Comparison of ENCODE assay signal across 16 cellular contexts in genomic region chr4:99845708-99846469, GRCh38. TPM values are rescaled to one million over a fixed set of nuclear protein-coding genes. Genes with fewer than 3 reads are reported as not detected.
DNase-seq lines count a peak whose midpoint lies in the region; ATAC-seq and TF ChIP-seq lines count a peak whose summit lies in the region.
"Had no signal": no experiment of that assay in that cellular context is flagged by ENCODE, and none has a peak within 500 bp of the region (broad histone marks: within the 10 kb centered on the region; RNA-seq: fewer than 3 reads in every experiment).

No MANE protein-coding gene starts in this region.

- no peaks in the 10 kb centered on the region for H3K9me3 Mint-ChIP-seq in activated T-cell treated with anti-CD3 and anti-CD28 coated beads, Interleukin-2, amount 50 U/mL, for 72 hours
- no peaks in the 10 kb centered on the region for H3K9me3 Mint-ChIP-seq in activated B cell treated with CpG ODN at 0.5 μM for 24 hours
- no peaks in the 10 kb centered on the region for H3K9me3 Mint-ChIP-seq in stimulated activated effector memory CD8-positive, alpha-beta T cell treated with anti-CD3 and anti-CD28 coated beads, Interleukin-12 subunit alpha, Interleukin-12 subunit beta, amount 100 ng/mL, for 72 hours

- H3K4me1 Mint-ChIP-seq in activated T-cell treated with anti-CD3 and anti-CD28 coated beads, Interleukin-2, amount 50 U/mL, for 72 hours (ENCODE audit: low read depth): peaks cover 76% of the 10 kb centered on the region
- H3K4me1 Mint-ChIP-seq in activated B cell treated with CpG ODN at 0.5 μM for 24 hours: peaks cover 73% of the 10 kb centered on the region
- H3K4me1 Mint-ChIP-seq in stimulated activated effector memory CD8-positive, alpha-beta T cell treated with anti-CD3 and anti-CD28 coated beads, Interleukin-12 subunit alpha, Interleukin-12 subunit beta, amount 100 ng/mL, for 72 hours: peaks cover 43% of the 10 kb centered on the region

- H3K4me3 ChIP-seq in tibial nerve: no peak overlapping the region
- H3K4me3 ChIP-seq: breast epithelium, HAP-1, SK-N-MC, tibial artery had no signal

- peak overlapping the region; percentile 30 to 81 for H3K4me3 Mint-ChIP-seq in activated T-cell treated with anti-CD3 and anti-CD28 coated beads, Interleukin-2, amount 50 U/mL, for 72 hours
- no peak overlapping the region for H3K4me3 Mint-ChIP-seq in activated B cell treated with CpG ODN at 0.5 μM for 24 hours
- no peak overlapping the region for H3K4me3 Mint-ChIP-seq in stimulated activated effector memory CD8-positive, alpha-beta T cell treated with anti-CD3 and anti-CD28 coated beads, Interleukin-12 subunit alpha, Interleukin-12 subunit beta, amount 100 ng/mL, for 72 hours

- intact Hi-C loops in activated B cell treated with CpG ODN at 0.5 μM for 24 hours (cut with micrococcal nuclease): loop anchor here (2.0 kb wide), 2 partner anchors 15 kb away; no protein-coding TSS in a partner anchor
- intact Hi-C loops in Right ventricle myocardium superior (cut with DNase I): no loop called here

- H3K36me3 Mint-ChIP-seq in activated T-cell treated with anti-CD3 and anti-CD28 coated beads, Interleukin-2, amount 50 U/mL, for 72 hours (ENCODE audit: insufficient read depth in 2 of 2): peaks cover 9 to 20% of the 10 kb centered on the region in 2 donors
- peaks cover 73% of the 10 kb centered on the region for H3K36me3 Mint-ChIP-seq in activated B cell treated with CpG ODN at 0.5 μM for 24 hours (ENCODE audit: low read depth)
- peaks cover 16% of the 10 kb centered on the region for H3K36me3 Mint-ChIP-seq in stimulated activated effector memory CD8-positive, alpha-beta T cell treated with anti-CD3 and anti-CD28 coated beads, Interleukin-12 subunit alpha, Interleukin-12 subunit beta, amount 100 ng/mL, for 72 hours

- H3K36me3 ChIP-seq in tibial nerve: no peaks in the 10 kb centered on the region
- H3K36me3 ChIP-seq: breast epithelium, HAP-1, tibial artery had no signal

- H3K9me3 ChIP-seq in tibial nerve: no peaks in the 10 kb centered on the region
- H3K9me3 ChIP-seq: breast epithelium, HAP-1, tibial artery had no signal

- POLR2A ChIA-PET in activated B cell treated with CpG ODN at 0.5 μM for 24 hours (lab: Charles Lee): interaction anchor here (1.7 to 4.5 kb wide), 5 partner anchors 14 to 104 kb away, joined by 3 to 75 read pairs (median 6); partner anchors contain the start of genes DAPP1 and H2AZ1

- TF ChIP-seq CTCF in activated B cell treated with CpG ODN at 0.5 μM for 24 hours (IDR thresholded peaks at IDR 0.05): no peak
- no peak for TF ChIP-seq CTCF in tibial nerve (IDR thresholded peaks at IDR 0.05)

- H3K27me3 Mint-ChIP-seq in activated T-cell treated with anti-CD3 and anti-CD28 coated beads, Interleukin-2, amount 50 U/mL, for 72 hours (ENCODE audit: low read depth): no peaks in the 10 kb centered on the region
- no peaks in the 10 kb centered on the region for H3K27me3 Mint-ChIP-seq in activated B cell treated with CpG ODN at 0.5 μM for 24 hours

- no peak for TF ChIP-seq POLR2A in tibial nerve (IDR thresholded peaks at IDR 0.05)

- peak; percentile 12 to 22 for ATAC-seq in activated T-cell treated with anti-CD3 and anti-CD28 coated beads, Interleukin-2, amount 50 U/mL, for 72 hours (replicated peaks in 1 of 2)
- ATAC-seq in HG03159 (IDR thresholded peaks at IDR 0.05; ENCODE audit: unreplicated experiment) (peak; percentile 19), activated B cell treated with CpG ODN at 0.5 μM for 24 hours (ENCODE audit: low read depth) (no peak), Right ventricle myocardium superior (ENCODE audit: poor library complexity) (no peak)
- peak; percentile 4 for ATAC-seq in stimulated activated effector memory CD8-positive, alpha-beta T cell treated with anti-CD3 and anti-CD28 coated beads, Interleukin-12 subunit alpha, Interleukin-12 subunit beta, amount 100 ng/mL, for 72 hours

- peak in 1 of 2 donors; percentile 33 for DNase-seq in activated T-cell treated with anti-CD3 and anti-CD28 coated beads, Interleukin-2, amount 50 U/mL, for 72 hours
- DNase-seq in activated T-cell treated with anti-CD3 and anti-CD28 coated beads for 4 hours (no peak), activated B cell treated with CpG ODN at 0.5 μM for 24 hours (no peak), SHP77 (lab: John Stamatoyannopoulos, UW) (no peak), Right ventricle myocardium superior (no peak), tibial nerve (ENCODE audit: low spot score in 2 of 2) (no peak)
- no peak for DNase-seq in stimulated activated effector memory CD8-positive, alpha-beta T cell treated with anti-CD3 and anti-CD28 coated beads, Interleukin-12 subunit alpha, Interleukin-12 subunit beta, amount 100 ng/mL, for 72 hours (ENCODE audit: low spot score in 2 of 2)
- DNase-seq: mesenchymal stem cell, tibial artery had no signal

- 82 to 84% methylated on average over 2 of the region's 2 CpGs for whole genome bisulfite sequencing in tibial nerve, 2 donors

- H3K27ac ChIP-seq in tibial nerve: no peak overlapping the region
- H3K27ac ChIP-seq: breast epithelium, SK-N-MC, tibial artery had no signal

- no peaks in the 10 kb centered on the region for H3K27me3 ChIP-seq in tibial nerve
- H3K27me3 ChIP-seq: breast epithelium, tibial artery had no signal

- H3K27ac Mint-ChIP-seq in activated T-cell treated with anti-CD3 and anti-CD28 coated beads, Interleukin-2, amount 50 U/mL, for 72 hours: peak overlapping the region; percentile 98
- peak overlapping the region; percentile 70 for H3K27ac Mint-ChIP-seq in activated B cell treated with CpG ODN at 0.5 μM for 24 hours
- H3K27ac Mint-ChIP-seq in stimulated activated effector memory CD8-positive, alpha-beta T cell treated with anti-CD3 and anti-CD28 coated beads, Interleukin-12 subunit alpha, Interleukin-12 subunit beta, amount 100 ng/mL, for 72 hours: no peak overlapping the region

- TF ChIP-seq EP300 in tibial nerve (IDR thresholded peaks at IDR 0.05): no peak

- CTCF ChIA-PET in activated B cell treated with CpG ODN at 0.5 μM for 24 hours (lab: Charles Lee): interaction anchor here (1.1 to 1.2 kb wide), 3 partner anchors 34 to 38 kb away, joined by 3 to 4 read pairs (median 4); no protein-coding TSS in a partner anchor

- no peaks in the 10 kb centered on the region for H3K4me1 ChIP-seq in tibial nerve
- H3K4me1 ChIP-seq: breast epithelium, HAP-1 had no signal

RNA-seq across cellular contexts. Expression of gene DAPP1, which starts 29.3 kb away (rescaled TPM):
- 10 to 100 TPM; 40.7 to 48.1 TPM for total RNA-seq in activated T-cell treated with anti-CD3 and anti-CD28 coated beads, Interleukin-2, amount 50 U/mL, for 72 hours
- total RNA-seq in activated B cell treated with CpG ODN at 0.5 μM for 24 hours: 137 and 144 TPM in 2 replicates
- 0.51 TPM for total RNA-seq in Right ventricle myocardium superior
- total RNA-seq in tibial nerve: 1 to 10 TPM in 3 of 4 donors, under 1 TPM in 1; 0.42 to 4.2 (median 1.2) TPM
- total RNA-seq: G401, NCI-H460, pulmonary artery endothelial cell had no signal

RNA-seq across cellular contexts. Expression of gene LAMTOR3, which starts 48.3 kb away (rescaled TPM):
- 10 to 100 TPM; 20.7 to 23.3 TPM for total RNA-seq in activated T-cell treated with anti-CD3 and anti-CD28 coated beads, Interleukin-2, amount 50 U/mL, for 72 hours
- total RNA-seq in activated B cell treated with CpG ODN at 0.5 μM for 24 hours: 21.9 and 23.8 TPM in 2 replicates
- total RNA-seq in Right ventricle myocardium superior: 31.4 TPM
- 10 to 100 TPM; 26.8 to 30.3 (median 28.2) TPM for total RNA-seq in tibial nerve

Comparison
In these comparisons a context has a peak if more than half of its experiments do, and no peak if none do; other contexts are left out.
1. ATAC-seq: peak in activated T-cell treated with anti-CD3 and anti-CD28 coated beads, Interleukin-2, amount 50 U/mL, for 72 hours (2 of 2), HG03159 (single experiment) and stimulated activated effector memory CD8-positive, alpha-beta T cell treated with anti-CD3 and anti-CD28 coated beads, Interleukin-12 subunit alpha, Interleukin-12 subunit beta, amount 100 ng/mL, for 72 hours (single experiment); none in activated B cell treated with CpG ODN at 0.5 μM for 24 hours (single experiment) and Right ventricle myocardium superior (single experiment).
2. H3K4me3 Mint-ChIP-seq: peak in activated T-cell treated with anti-CD3 and anti-CD28 coated beads, Interleukin-2, amount 50 U/mL, for 72 hours (2 of 2); none in activated B cell treated with CpG ODN at 0.5 μM for 24 hours (single experiment) and stimulated activated effector memory CD8-positive, alpha-beta T cell treated with anti-CD3 and anti-CD28 coated beads, Interleukin-12 subunit alpha, Interleukin-12 subunit beta, amount 100 ng/mL, for 72 hours (single experiment).
3. RNA of gene DAPP1, which starts 29.3 kb away (total RNA-seq): 137 to 144 TPM in activated B cell treated with CpG ODN at 0.5 μM for 24 hours and 40.7 to 48.1 TPM in activated T-cell treated with anti-CD3 and anti-CD28 coated beads, Interleukin-2, amount 50 U/mL, for 72 hours; 0.42 to 4.2 TPM in tibial nerve and 0.51 TPM in Right ventricle myocardium superior (single experiment); every median in the first group is over 4 times any median in the second.